ENCODE assay signal across 20 cellular contexts in the genomic region with DNA sequence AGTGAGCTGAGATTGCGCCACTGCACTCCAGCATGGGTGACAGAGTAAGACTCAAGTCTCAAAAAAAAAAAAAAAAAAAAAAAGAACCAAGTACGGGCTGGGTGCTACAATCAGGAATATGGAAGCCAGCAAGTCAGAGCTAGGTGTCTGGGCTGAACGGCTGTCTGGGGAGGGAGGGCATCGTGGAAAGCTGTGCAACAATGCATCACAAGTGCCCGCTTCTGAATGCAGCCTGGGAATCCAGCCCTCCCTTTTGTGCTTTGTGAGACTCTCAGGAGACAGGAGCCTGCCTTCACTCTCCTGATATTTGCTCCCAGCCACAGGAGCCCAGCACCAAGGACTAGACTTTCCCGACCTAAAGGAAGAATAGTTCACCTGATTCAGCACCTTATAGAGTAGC.
"Had no signal": no experiment of that assay in that cellular context is flagged by ENCODE, and none has a peak within 500 bp of the region (broad histone marks: within the 10 kb centered on the region; RNA-seq: fewer than 3 reads in every experiment).

No MANE protein-coding gene starts in this region.

- H3K4me3 ChIP-seq: heart left ventricle, left ventricle myocardium inferior, lung, right atrium auricular region, right lobe of liver, suprapubic skin, thoracic aorta, tibial nerve had no signal

- H3K9ac ChIP-seq: parathyroid adenoma had no signal

- H3K27me3 ChIP-seq: right atrium auricular region, right lobe of liver, suprapubic skin had no signal

- H3K36me3 ChIP-seq: heart left ventricle, left ventricle myocardium inferior, right atrium auricular region, right lobe of liver, suprapubic skin, thoracic aorta, tibial nerve had no signal

- DNase-seq: glutamatergic neuron; heart left ventricle; hypothalamus; immature natural killer cell; left ventricle myocardium inferior; mesendoderm; naive B cell; natural killer cell; nucleus accumbens; right lobe of liver; stimulated activated CD4-positive, alpha-beta T cell treated with anti-CD3 and anti-CD28 coated beads, Interleukin-4, amount 100 ng/mL, for 24 hours; stimulated activated naive CD4-positive, alpha-beta T cell had no signal

- H3K9me3 ChIP-seq: heart left ventricle, left ventricle myocardium inferior, right atrium auricular region, right lobe of liver, suprapubic skin, thoracic aorta, tibial nerve had no signal

- H3K4me1 ChIP-seq: right atrium auricular region, right lobe of liver had no signal

- FAIRE-seq: islet of Langerhans had no signal

- H3K27ac ChIP-seq: heart left ventricle, left ventricle myocardium inferior, parathyroid adenoma, right atrium auricular region, right lobe of liver, suprapubic skin, thoracic aorta, tibial nerve had no signal

- ATAC-seq: heart left ventricle; natural killer cell; right lobe of liver; stimulated activated effector memory CD8-positive, alpha-beta T cell treated with anti-CD3 and anti-CD28 coated beads, Interleukin-12 subunit alpha, Interleukin-12 subunit beta, amount 100 ng/mL, for 72 hours had no signal
